ENCODE assay signal across 9 cellular contexts in genomic region chr15:31302778-31303433, GRCh38. TPM values are rescaled to one million over a fixed set of nuclear protein-coding genes. Genes with fewer than 3 reads are reported as not detected.
A peak's percentile ranks its signal among the peaks of the same experiment; 100 is the strongest.
DNase-seq lines count a peak whose midpoint lies in the region; ATAC-seq, FAIRE-seq and TF ChIP-seq lines count a peak whose summit lies in the region.
"Had no signal": no experiment of that assay in that cellular context is flagged by ENCODE, and none has a peak within 500 bp of the region (broad histone marks: within the 10 kb centered on the region; RNA-seq: fewer than 3 reads in every experiment).

No MANE protein-coding gene starts in this region.

- in situ Hi-C loops in K562 (cut with MboI) = no loop called here

- POLR2A ChIA-PET in K562 (lab: Yijun Ruan, JAX) = interaction anchor here (0.6 to 0.7 kb wide), 2 partner anchors 90 to 280 kb away, joined by 4 read pairs; no protein-coding TSS in a partner anchor

- peak; percentile 64 for ATAC-seq in K562

- H3K9me3 ChIP-seq in DOHH2 (ENCODE audit: control insufficient read depth, insufficient read depth, low read length) = no peaks in the 10 kb centered on the region
- no peaks in the 10 kb centered on the region for H3K9me3 ChIP-seq in K562 (replicated peaks; ENCODE audit: control insufficient read depth, insufficient read depth, low read depth, low read length)
- no peaks in the 10 kb centered on the region for H3K9me3 ChIP-seq in neural cell (ENCODE audit: low read length)

- no peaks in the 10 kb centered on the region for H3K36me3 ChIP-seq in DOHH2 (ENCODE audit: control insufficient read depth, low read length)
- no peaks in the 10 kb centered on the region for H3K36me3 ChIP-seq in H7 (replicated peaks; ENCODE audit: control insufficient read depth, insufficient read depth, low read length)
- no peaks in the 10 kb centered on the region for H3K36me3 ChIP-seq in K562 (ENCODE audit: control insufficient read depth, insufficient read depth, low read length)
- H3K36me3 ChIP-seq in neural cell (ENCODE audit: insufficient read depth, low read length) = no peaks in the 10 kb centered on the region

- no peak for TF ChIP-seq POLR2A in K562 (conservative IDR thresholded peaks at IDR 0.05)

- no peak for FAIRE-seq in K562 (lab: Jason Lieb, UNC)

- DNase-seq in H7 (peak; percentile 78), K562 (ENCODE audit: extremely low read depth in 1 of 4, low spot score in 3 of 4) (peak in 1 of 4 experiments; percentile 24), NCI-H2107 treated with DMSO at 0.1 percent for 48 hours (lab: John Stamatoyannopoulos, UW; ENCODE audit: unreplicated experiment) (no peak), T-helper 1 cell (no peak)
- no peak for DNase-seq in stimulated activated CD4-positive, alpha-beta T cell treated with anti-CD3 and anti-CD28 coated beads, Interleukin-4, amount 100 ng/mL, for 24 hours
- DNase-seq: kidney glomerular epithelial cell, NCI-H226 had no signal

- TF ChIP-seq RAD21 in K562 (CRISPR knock-in tag; conservative IDR thresholded peaks at IDR 0.05 in 1 of 2, IDR thresholded peaks at IDR 0.05 in 1 of 2) (peak in 1 of 2 experiments; percentile 34; a peak in 1 of 4 replicates), neural cell (conservative IDR thresholded peaks at IDR 0.05) (no peak)

- H3K79me2 ChIP-seq in DOHH2 (ENCODE audit: control insufficient read depth, low read length) = 0 out of 2 replicates have a peak, but pooled peaks cover 5% of the 10 kb centered on the region
- H3K79me2 ChIP-seq in K562 (ENCODE audit: control insufficient read depth, insufficient read depth, low read length) = no peaks in the 10 kb centered on the region
- H3K79me2 ChIP-seq in neural cell (replicated peaks; ENCODE audit: insufficient read depth, low read length) = no peaks in the 10 kb centered on the region

- H3K27me3 ChIP-seq in DOHH2 (ENCODE audit: control insufficient read depth, low read length) (no peaks in the 10 kb centered on the region), H7 (ENCODE audit: control insufficient read depth, insufficient read depth, low read length) (peaks cover 4% of the 10 kb centered on the region), K562 (ENCODE audit: control insufficient read depth in 2 of 2, insufficient read depth in 2 of 2, low read length in 2 of 2) (peaks cover 12 to 36% of the 10 kb centered on the region in 2 experiments), neural cell (ENCODE audit: insufficient read depth, low read depth, low read length) (no peaks in the 10 kb centered on the region)

- H2AFZ ChIP-seq in K562 (ENCODE audit: low read depth, low read length) = no peak overlapping the region
- H2AFZ ChIP-seq in neural cell (ENCODE audit: low read depth, low read length) = no peak overlapping the region

- 13% methylated on average over 11 of the region's 12 CpGs for WGBS in K562 (ENCODE audit: insufficient coverage, low coverage, missing lambda C conversion rate)

- CTCF ChIA-PET in K562 (lab: Yijun Ruan, JAX; ENCODE audit: low intra/inter-chr PET ratio) = no interaction called here

- no peaks in the 10 kb centered on the region for H3K9me1 ChIP-seq in K562 (ENCODE audit: control insufficient read depth, insufficient read depth, low read length)

- H3K9ac ChIP-seq in K562 (ENCODE audit: insufficient read depth in 1 of 2, low read depth in 2 of 2, low read length in 2 of 2) (no peak overlapping the region), neural cell (ENCODE audit: low read length) (no peak overlapping the region)

- no peak for TF ChIP-seq EP300 in K562 (IDR thresholded peaks at IDR 0.05; ENCODE audit: low read length)
- TF ChIP-seq EP300 in neural cell (conservative IDR thresholded peaks at IDR 0.05; ENCODE audit: poor library complexity, severe bottlenecking) = no peak

- intact Hi-C loops in K562 (cut with micrococcal nuclease) = no loop called here

- H3K4me2 ChIP-seq in DOHH2 (ENCODE audit: low read length) (peak overlapping the region; percentile 93), K562 (ENCODE audit: insufficient read depth, low read length) (no peak overlapping the region), neural cell (ENCODE audit: low read length) (no peak overlapping the region)

- H3K9me2 ChIP-seq in DOHH2 (replicated peaks; ENCODE audit: control insufficient read depth, low read length) = no peaks in the 10 kb centered on the region
- no peaks in the 10 kb centered on the region for H3K9me2 ChIP-seq in neural cell (ENCODE audit: insufficient read depth, low read length)

- peaks cover 23% of the 10 kb centered on the region for H3F3A ChIP-seq in DOHH2 (ENCODE audit: control insufficient read depth, insufficient read depth)
- no peaks in the 10 kb centered on the region for H3F3A ChIP-seq in neural cell (ENCODE audit: insufficient read depth, low read length, poor library complexity, severe bottlenecking)

- H4K20me1 ChIP-seq in DOHH2 (ENCODE audit: control insufficient read depth, insufficient read depth, low read depth, low read length) (no peaks in the 10 kb centered on the region), K562 (replicated peaks; ENCODE audit: control insufficient read depth, insufficient read depth, low read length) (no peaks in the 10 kb centered on the region; the same call in 1 of the 2 replicates), neural cell (ENCODE audit: insufficient read depth) (no peaks in the 10 kb centered on the region)

- peak overlapping the region; percentile 91 for H3K27ac ChIP-seq in DOHH2 (ENCODE audit: low read depth, low read length)
- no peak overlapping the region for H3K27ac ChIP-seq in K562 (ENCODE audit: extremely low read depth, low read depth, low read length)
- peak overlapping the region; percentile 83 for H3K27ac ChIP-seq in neural cell (ENCODE audit: low read length)

- peak overlapping the region; percentile 68 for H3K4me3 ChIP-seq in DOHH2 (ENCODE audit: low read length)
- H3K4me3 ChIP-seq in H7 (ENCODE audit: insufficient read depth, low read depth, low read length) = no peak overlapping the region
- no peak overlapping the region for H3K4me3 ChIP-seq in K562
- no peak overlapping the region for H3K4me3 ChIP-seq in neural cell (ENCODE audit: low read length)

- no TSS peak for BruUV-seq in K562 (replicated peaks; lab: Mats Ljungman, UMichigan)

- TF ChIP-seq CTCF in DOHH2 (IDR thresholded peaks at IDR 0.05; ENCODE audit: low read depth, low read length, poor library complexity, severe bottlenecking) (peak; percentile 87), K562 (IDR thresholded peaks at IDR 0.05 in 2 of 3, conservative IDR thresholded peaks at IDR 0.05 in 1 of 3; ENCODE audit: insufficient read depth in 2 of 3, low read depth in 1 of 3, low read length in 3 of 3) (peak; percentile 32 to 42 (median 36); a peak in 2 of 6 replicates), neural cell (IDR thresholded peaks at IDR 0.05; ENCODE audit: poor library complexity, severe bottlenecking) (peak; percentile 25)

- peaks cover 96% of the 10 kb centered on the region for H3K4me1 ChIP-seq in DOHH2 (ENCODE audit: control insufficient read depth, low read length)
- peaks cover 11 to 47% of the 10 kb centered on the region in 2 experiments; a peak in 4 of 5 replicates for H3K4me1 ChIP-seq in K562 (replicated peaks in 1 of 2; ENCODE audit: control insufficient read depth in 2 of 2, insufficient read depth in 2 of 2, low read length in 2 of 2)

TF ChIP-seq in K562, 482 proteins besides CTCF, POLR2A, EP300 and RAD21 (continues in another document):
- TF ChIP-seq PTTG1 (tag; IDR thresholded peaks at IDR 0.05; ENCODE audit: low read depth) = no peak
- 0 out of 2 replicates have a peak, but pooled peaks have one; percentile 15 for TF ChIP-seq MAFG (tag; conservative IDR thresholded peaks at IDR 0.05)
- no peak for TF ChIP-seq POLR2H (tag; IDR thresholded peaks at IDR 0.05; ENCODE audit: low read depth)

TF ChIP-seq in neural cell, 6 proteins besides CTCF, POLR2A, EP300 and RAD21 (continues in another document):
- TF ChIP-seq TAF1 (IDR thresholded peaks at IDR 0.05; ENCODE audit: low read depth) = no peak
- TF ChIP-seq MXI1 (conservative IDR thresholded peaks at IDR 0.05; ENCODE audit: poor library complexity, severe bottlenecking) = no peak
- no peak for TF ChIP-seq POLR2AphosphoS5 (IDR thresholded peaks at IDR 0.05)

RNA-seq across cellular contexts. Expression of gene KLF13, which starts 23.7 kb away (rescaled TPM):
- total RNA-seq in H7 (2014; rRNA removed; shearing (Covaris generic)) = 29.5 and 36.5 TPM in 2 replicates
- 3.0 and 4.1 TPM in 2 replicates for total RNA-seq in K562 (2011; cell fraction: chromatin; rRNA removed; ENCODE audit: low replicate concordance)
- 3.0 and 4.2 TPM in 2 replicates for total RNA-seq in K562 (2011; cell fraction: nucleolus; rRNA removed)
- 6.4 and 7.3 TPM in 2 replicates for total RNA-seq in K562 (2011; cell fraction: nucleoplasm; rRNA removed)
- 6.4 and 6.5 TPM in 2 replicates for total RNA-seq in K562 (2014; rRNA removed)
- 8.1 and 9.6 TPM in 2 replicates for total RNA-seq in K562 (2014; rRNA removed; fragmentation: Illumina TruSeq; extraction: Trizol)
- 4.5 and 6.1 TPM in 2 replicates for total RNA-seq in K562 (2015; rRNA removed; fragmentation: Illumina TruSeq; extraction: Trizol)
- total RNA-seq in K562 (2021) = 10.5 and 13.6 TPM in 2 replicates
- 4.1 and 4.8 TPM in 2 replicates for polyA plus RNA-seq in K562 (2011; rRNA removed)
- polyA plus RNA-seq in K562 (2011; cell fraction: cytosol; rRNA removed) = 2.1 and 2.7 TPM in 2 replicates
- polyA plus RNA-seq in K562 (2011; cell fraction: nucleus; rRNA removed) = 1.3 and 2.2 TPM in 2 replicates
- polyA plus RNA-seq in K562 (2012) = 6.4 and 7.3 TPM in 2 replicates
- 5.9 TPM in 2 replicates for polyA plus RNA-seq in K562 (2014; fragmentation: Illumina TruSeq; extraction: Trizol)
- 1 to 10 TPM; 1.8 to 2.2 TPM for polyA plus RNA-seq in K562 (2014; fragmentation: Nextera tagmentation; extraction: Ambion mirVana)
- 3.0 and 3.3 TPM in 2 replicates for polyA plus RNA-seq in K562 (2014; rRNA removed)
- 4.6 and 5.4 TPM in 2 replicates for polyA minus RNA-seq in K562 (2011; rRNA and poly(A)+ RNA removed)
- polyA minus RNA-seq in K562 (2011; cell fraction: cytosol; rRNA and poly(A)+ RNA removed) = 3.5 and 4.4 TPM in 2 replicates
- 1.00 and 1.3 TPM in 2 replicates for polyA minus RNA-seq in K562 (2011; cell fraction: nucleus; rRNA and poly(A)+ RNA removed)
- 17.0 and 26.1 TPM in 2 replicates for polyA plus RNA-seq in neural cell
- polyA minus RNA-seq in neural cell = 33.4 and 41.0 TPM in 2 replicates

Comparison
In these comparisons a context has a peak if more than half of its experiments do, and no peak if none do; other contexts are left out.
1. CTCF ChIP-seq: peak in every context shown above with its lines; median percentile 87 in DOHH2; 36 in K562; 25 in neural cell.